Comparison of ENCODE assay signal across 8 cellular contexts in genomic region chr11:79100093-79100704, GRCh38.
A peak's percentile ranks its signal among the peaks of the same experiment; 100 is the strongest.
DNase-seq lines count a peak whose midpoint lies in the region; ATAC-seq, FAIRE-seq and TF ChIP-seq lines count a peak whose summit lies in the region.

No MANE protein-coding gene starts in this region.

- no peak overlapping the region for H3K27ac ChIP-seq in CD4-positive, alpha-beta T cell (ENCODE audit: low read depth, low read length)
- H3K27ac ChIP-seq in keratinocyte (ENCODE audit: control insufficient read depth, insufficient read depth, low read length): no peak overlapping the region

- no peak overlapping the region for H3K4me3 ChIP-seq in keratinocyte (ENCODE audit: control insufficient read depth in 2 of 3, extremely low read depth in 1 of 3, insufficient read depth in 2 of 3, low read depth in 1 of 3, low read length in 3 of 3)

- no peaks in the 10 kb centered on the region for H3K9me1 ChIP-seq in keratinocyte (ENCODE audit: control insufficient read depth, extremely low read depth, insufficient read depth, low read length)

- peaks cover 6% of the 10 kb centered on the region for H3K4me1 ChIP-seq in keratinocyte (ENCODE audit: control insufficient read depth, extremely low read depth, insufficient read depth, low read length)

- no peak for DNase-seq in CD4-positive, alpha-beta T cell
- peak; percentile 19 for DNase-seq in NCI-H345 treated with DMSO at 0.1 percent for 48 hours (lab: John Stamatoyannopoulos, UW; ENCODE audit: unreplicated experiment)
- DNase-seq in astrocyte of the hippocampus (ENCODE audit: low read depth, low spot score): peak; percentile 71
- no peak for DNase-seq in keratinocyte (ENCODE audit: low read depth, low spot score)
- DNase-seq in superior temporal gyrus (ENCODE audit: extremely low spot score): peak; percentile 55
- no peak for DNase-seq in NK-92 treated with Interleukin-12 subunit alpha and Interleukin-12 subunit beta, amount 100 ng/mL, for 24 hours (lab: John Stamatoyannopoulos, UW)

- peak; percentile 77 for FAIRE-seq in keratinocyte (lab: Jason Lieb, UNC)

- peaks cover 4% of the 10 kb centered on the region for H4K20me1 ChIP-seq in keratinocyte (ENCODE audit: control insufficient read depth, extremely low read depth, insufficient read depth, low read length)

- H3K27me3 ChIP-seq in CD4-positive, alpha-beta T cell (ENCODE audit: control insufficient read depth, insufficient read depth, low read length): no peaks in the 10 kb centered on the region
- no peaks in the 10 kb centered on the region for H3K27me3 ChIP-seq in keratinocyte (ENCODE audit: control insufficient read depth, extremely low read depth, insufficient read depth, low read length)

- no peaks in the 10 kb centered on the region for H3K9me3 Mint-ChIP-seq in CD4-positive, alpha-beta T cell

- intact Hi-C loops in CD4-positive, alpha-beta T cell (cut with DNase I, micrococcal nuclease): no loop called here

- H3K79me2 ChIP-seq in keratinocyte (ENCODE audit: control insufficient read depth, insufficient read depth, low read length): no peaks in the 10 kb centered on the region

- H3K9me3 ChIP-seq in CD4-positive, alpha-beta T cell (ENCODE audit: control insufficient read depth, low read length): no peaks in the 10 kb centered on the region
- no peaks in the 10 kb centered on the region for H3K9me3 ChIP-seq in keratinocyte (ENCODE audit: control insufficient read depth, low read depth, low read length)

- H2AFZ ChIP-seq in keratinocyte (ENCODE audit: control insufficient read depth, low read length): no peak overlapping the region

- TF ChIP-seq CTCF in CD4-positive, alpha-beta T cell (IDR thresholded peaks at IDR 0.05): no peak
- TF ChIP-seq CTCF in keratinocyte (optimal IDR thresholded peaks at IDR 0.05 in 1 of 3, IDR thresholded peaks at IDR 0.05 in 1 of 3, conservative IDR thresholded peaks at IDR 0.05 in 1 of 3; ENCODE audit: extremely low read depth in 1 of 3, insufficient read depth in 2 of 3, low read length in 3 of 3): peak; percentile 73 to 91 (median 86)

- H3K4me2 ChIP-seq in keratinocyte (ENCODE audit: control insufficient read depth, extremely low read depth, insufficient read depth, low read depth, low read length): no peak overlapping the region

- H3K4me1 Mint-ChIP-seq in CD4-positive, alpha-beta T cell (ENCODE audit: low read depth): no peaks in the 10 kb centered on the region

- POLR2A ChIA-PET in CD4-positive, alpha-beta T cell (lab: Charles Lee): no interaction called here

- peak; percentile 29 for ATAC-seq in CD4-positive, alpha-beta T cell (ENCODE audit: poor library complexity)
- ATAC-seq in GM18502 (IDR thresholded peaks at IDR 0.05; ENCODE audit: poor library complexity, unreplicated experiment) (peak; percentile 82), HG02885 (IDR thresholded peaks at IDR 0.05; ENCODE audit: poor library complexity, unreplicated experiment) (peak; percentile 97)

- CTCF ChIA-PET in CD4-positive, alpha-beta T cell (lab: Charles Lee): no interaction called here

- no peak overlapping the region for H3K9ac ChIP-seq in keratinocyte (ENCODE audit: control insufficient read depth, extremely low read depth, insufficient read depth, low read length)

- peaks cover 0 to 2% of the 10 kb centered on the region in 2 experiments for H3K36me3 ChIP-seq in keratinocyte (ENCODE audit: control insufficient read depth in 2 of 2, extremely low read depth in 1 of 2, insufficient read depth in 2 of 2, low read length in 2 of 2)

- H3K27ac Mint-ChIP-seq in CD4-positive, alpha-beta T cell: no peak overlapping the region

- H3K27me3 Mint-ChIP-seq in CD4-positive, alpha-beta T cell: peaks cover 30% of the 10 kb centered on the region

- no peak overlapping the region for H3K4me3 Mint-ChIP-seq in CD4-positive, alpha-beta T cell

- dilution Hi-C loops in keratinocyte (cut with MboI; ENCODE audit: extremely low pct_ligation_motif_present, low sequenced_read_pairs): no loop called here

- H3K36me3 Mint-ChIP-seq in CD4-positive, alpha-beta T cell (ENCODE audit: low read depth): no peaks in the 10 kb centered on the region

Comparison
In these comparisons a context has a peak if more than half of its experiments do, and no peak if none do; other contexts are left out.
1. ATAC-seq: peak in every context shown above with its lines; median percentile 97 in HG02885; 82 in GM18502; 29 in CD4-positive, alpha-beta T cell.
2. DNase-seq: peak in NCI-H345 treated with DMSO at 0.1 percent for 48 hours (single experiment), astrocyte of the hippocampus (single experiment) and superior temporal gyrus (single experiment); none in CD4-positive, alpha-beta T cell (0 of 10), keratinocyte (single experiment) and NK-92 treated with Interleukin-12 subunit alpha and Interleukin-12 subunit beta, amount 100 ng/mL, for 24 hours (single experiment).